8 cellular contexts compared by ENCODE assay signal in the genomic region with DNA sequence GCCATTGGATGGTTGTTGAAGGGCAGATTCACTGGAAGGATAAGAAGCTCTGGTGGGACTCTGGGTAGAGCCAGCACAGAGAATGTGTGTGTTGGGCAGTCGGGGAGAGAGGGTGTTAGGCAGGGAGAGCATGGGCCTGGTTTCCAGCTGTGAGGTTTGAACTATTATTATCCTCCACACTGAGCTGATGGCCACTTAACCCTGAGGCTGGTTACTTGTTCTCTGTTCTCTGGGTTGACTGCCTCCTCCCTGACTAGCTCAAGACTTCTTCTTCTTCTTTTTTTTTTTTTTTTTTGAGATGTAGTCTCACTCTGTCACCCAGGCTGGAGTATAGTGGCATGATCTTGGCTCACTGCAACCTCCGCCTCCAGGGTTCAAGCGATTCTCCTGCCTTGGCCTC. TPM values are rescaled to one million over a fixed set of nuclear protein-coding genes. Genes with fewer than 3 reads are reported as not detected.
DNase-seq lines count a peak whose midpoint lies in the region; ATAC-seq and TF ChIP-seq lines count a peak whose summit lies in the region.
"Not testable (repeated sequence)": the region's sequence is repeated elsewhere in the genome, so short reads cannot be mapped to it uniquely, and the experiment has no call there.

No MANE protein-coding gene starts in this region.

- H3K79me2 ChIP-seq in neural progenitor cell (ENCODE audit: low read depth) = peaks cover 98% of the 10 kb centered on the region

- not testable (repeated sequence) for H3K4me3 ChIP-seq in Peyer's patch, adrenal gland, esophagus muscularis mucosa, lower lobe of right lung, neural progenitor cell, sigmoid colon, upper lobe of right lung

- not testable (repeated sequence) for DNase-seq in Peyer's patch; adrenal gland; esophagus muscularis mucosa (ENCODE audit: extremely low spot score); lower lobe of right lung; neural progenitor cell (ENCODE audit: low spot score); sigmoid colon; substantia nigra (lab: John Stamatoyannopoulos, UW); upper lobe of right lung

- H3K9me3 Mint-ChIP-seq in neural progenitor cell = not testable (repeated sequence)

- WGBS in adrenal gland, 4 donors = 85 to 97% (median 91%) methylated on average over 3 of the region's 3 CpGs
- WGBS in esophagus muscularis mucosa = 88% methylated on average over 3 of the region's 3 CpGs
- WGBS in sigmoid colon, 2 donors = 94 to 96% methylated on average over 3 of the region's 3 CpGs

- not testable (repeated sequence) for H3K27me3 ChIP-seq in Peyer's patch; adrenal gland; esophagus muscularis mucosa; lower lobe of right lung (ENCODE audit: low read depth); neural progenitor cell; sigmoid colon; upper lobe of right lung

- not testable (repeated sequence) for H2AFZ ChIP-seq in neural progenitor cell (replicated peaks)

- H3K27ac Mint-ChIP-seq in neural progenitor cell = peak overlapping the region; percentile 54

- H3K27ac ChIP-seq in Peyer's patch = peak overlapping the region in 3 of 4 donors; percentile 58 to 85 (median 83)
- peak overlapping the region in 3 of 5 donors; percentile 52 to 91 (median 72) for H3K27ac ChIP-seq in adrenal gland
- peak overlapping the region; percentile 76 to 80 (median 76) for H3K27ac ChIP-seq in esophagus muscularis mucosa (replicated peaks in 1 of 4)
- H3K27ac ChIP-seq in lower lobe of right lung = peak overlapping the region; percentile 86
- H3K27ac ChIP-seq in neural progenitor cell = not testable (repeated sequence)
- H3K27ac ChIP-seq in sigmoid colon = peak overlapping the region; percentile 81 to 98 (median 96)
- peak overlapping the region; percentile 4 for H3K27ac ChIP-seq in substantia nigra (ENCODE audit: low read depth, low read length, poor library complexity, severe bottlenecking)
- peak overlapping the region; percentile 65 for H3K27ac ChIP-seq in upper lobe of right lung

- TF ChIP-seq POLR2A in Peyer's patch (IDR thresholded peaks at IDR 0.05); adrenal gland (IDR thresholded peaks at IDR 0.05); esophagus muscularis mucosa (IDR thresholded peaks at IDR 0.05; ENCODE audit: low read depth); sigmoid colon (IDR thresholded peaks at IDR 0.05): not testable (repeated sequence)

- H3K4me1 ChIP-seq in Peyer's patch (peaks cover 0 to 94% (median 0%) of the 10 kb centered on the region in 4 donors), adrenal gland (replicated peaks in 1 of 2) (peaks cover 26 to 75% of the 10 kb centered on the region in 2 donors), esophagus muscularis mucosa (peaks cover 48 to 96% (median 90%) of the 10 kb centered on the region in 4 donors), lower lobe of right lung (peaks cover 97% of the 10 kb centered on the region), neural progenitor cell (peaks cover 65% of the 10 kb centered on the region), sigmoid colon (peaks cover 0 to 98% (median 94%) of the 10 kb centered on the region in 4 donors), upper lobe of right lung (peaks cover 86% of the 10 kb centered on the region)

- H3K4me2 ChIP-seq in neural progenitor cell = not testable (repeated sequence)

- H4K20me1 ChIP-seq in neural progenitor cell (ENCODE audit: low read depth) = peaks cover 92% of the 10 kb centered on the region

- H3K27me3 Mint-ChIP-seq in neural progenitor cell (ENCODE audit: insufficient read depth, low read depth) = not testable (repeated sequence)

- peaks cover 82% of the 10 kb centered on the region for H3K4me1 Mint-ChIP-seq in neural progenitor cell

- not testable (repeated sequence) for H3K9ac ChIP-seq in neural progenitor cell

- not testable (repeated sequence) for TF ChIP-seq EP300 in esophagus muscularis mucosa (IDR thresholded peaks at IDR 0.05); sigmoid colon (IDR thresholded peaks at IDR 0.05)

- H3F3A ChIP-seq in neural progenitor cell (ENCODE audit: low read depth) = peaks cover 39% of the 10 kb centered on the region

- not testable (repeated sequence) for H3K9me3 ChIP-seq in Peyer's patch; adrenal gland (replicated peaks in 1 of 3); esophagus muscularis mucosa; lower lobe of right lung; neural progenitor cell (ENCODE audit: low read depth); sigmoid colon; upper lobe of right lung

- H3K36me3 ChIP-seq in Peyer's patch; adrenal gland (replicated peaks in 1 of 2); esophagus muscularis mucosa; lower lobe of right lung; neural progenitor cell; sigmoid colon; upper lobe of right lung: not testable (repeated sequence)

- H3K36me3 Mint-ChIP-seq in neural progenitor cell = peaks cover 11% of the 10 kb centered on the region

- not testable (repeated sequence) for ATAC-seq in lower lobe of right lung, upper lobe of right lung

- intact Hi-C loops in adrenal gland (cut with DNase I); esophagus muscularis mucosa (cut with DNase I); lower lobe of right lung (cut with DNase I); sigmoid colon (cut with DNase I); upper lobe of right lung (cut with DNase I): not testable (repeated sequence)

- H3K4me3 Mint-ChIP-seq in neural progenitor cell = not testable (repeated sequence)

- TF ChIP-seq CTCF in Peyer's patch (IDR thresholded peaks at IDR 0.05); adrenal gland (IDR thresholded peaks at IDR 0.05); esophagus muscularis mucosa (IDR thresholded peaks at IDR 0.05); lower lobe of right lung (IDR thresholded peaks at IDR 0.05); neural progenitor cell (IDR thresholded peaks at IDR 0.05); sigmoid colon (IDR thresholded peaks at IDR 0.05); upper lobe of right lung (IDR thresholded peaks at IDR 0.05): not testable (repeated sequence)

RNA-seq across cellular contexts. Expression of a gene that starts 17.2 kb away (rescaled TPM):
- 10 to 100 TPM; 42.1 to 80.3 (median 59.0) TPM for total RNA-seq in Peyer's patch
- total RNA-seq in adrenal gland = 10 to 100 TPM; 13.7 to 44.5 (median 28.7) TPM
- polyA plus RNA-seq in adrenal gland = 10 to 100 TPM; 10.1 to 23.6 (median 10.3) TPM
- 10 to 100 TPM; 13.3 to 25.6 (median 21.7) TPM for total RNA-seq in esophagus muscularis mucosa
- 57.8 TPM for total RNA-seq in lower lobe of right lung
- 27.8 and 28.6 TPM in 2 replicates for total RNA-seq in neural progenitor cell (ENCODE audit: low replicate concordance)
- 10 to 100 TPM; 28.5 to 58.4 (median 30.0) TPM for total RNA-seq in sigmoid colon
- 10 to 100 TPM in 1 of 3 donors, 1 to 10 TPM in 2; 9.6 to 15.5 (median 9.7) TPM for polyA plus RNA-seq in sigmoid colon
- total RNA-seq in upper lobe of right lung = 76.3 TPM
